ENCODE assay signal across 1 cellular context in genomic region chr3:9731206-9732079, GRCh38.
TF ChIP-seq lines count a peak whose summit lies in the region.

Gene BRPF1, plus strand, starts transcription at chr3:9731735. Its CDS starts 2,406 bp downstream, at chr3:9734141.

TF ChIP-seq in HepG2, 621 proteins besides CTCF, POLR2A, EP300 and RAD21 (continued from another document and continues in another):
- TF ChIP-seq ZNF607 (CRISPR knock-in tag; IDR thresholded peaks at IDR 0.05; ENCODE audit: borderline replicate concordance) (peak; percentile 33; the same call in 1 of the 2 replicates), ATF7 (IDR thresholded peaks at IDR 0.05) (no peak), ATF7 (CRISPR knock-in tag; IDR thresholded peaks at IDR 0.05) (0 out of 2 replicates have a peak, but pooled peaks have one; percentile 38), MIER2 (CRISPR knock-in tag; IDR thresholded peaks at IDR 0.05) (no peak), SSRP1 (CRISPR knock-in tag; IDR thresholded peaks at IDR 0.05) (no peak), ZSCAN29 (CRISPR knock-in tag; conservative IDR thresholded peaks at IDR 0.05) (no peak), JUND (CRISPR knock-in tag; IDR thresholded peaks at IDR 0.05) (no peak), ZMYM2 (CRISPR knock-in tag; IDR thresholded peaks at IDR 0.05) (peak; percentile 71), TBL1XR1 (IDR thresholded peaks at IDR 0.05; ENCODE audit: borderline replicate concordance, low read length, partially characterized antibody) (no peak), ZBTB38 (CRISPR knock-in tag; IDR thresholded peaks at IDR 0.05) (peak; percentile 55; the same call in 1 of the 2 replicates), DDIT3 (CRISPR knock-in tag; IDR thresholded peaks at IDR 0.05) (no peak), PAXIP1 (CRISPR knock-in tag; conservative IDR thresholded peaks at IDR 0.05) (peak; percentile 56), SMARCC2 (IDR thresholded peaks at IDR 0.05) (no peak), ZBTB40 (IDR thresholded peaks at IDR 0.05) (no peak), ZBTB40 (CRISPR knock-in tag; IDR thresholded peaks at IDR 0.05) (peak; percentile 75; the same call in 1 of the 2 replicates), HNRNPK (IDR thresholded peaks at IDR 0.05; ENCODE audit: low read depth, low read length, poor library complexity, severe bottlenecking) (peak; percentile 91), HOXA7 (CRISPR knock-in tag; IDR thresholded peaks at IDR 0.05) (no peak), ZFP90 (CRISPR knock-in tag; IDR thresholded peaks at IDR 0.05; ENCODE audit: borderline replicate concordance) (peak; percentile 69; the same call in 1 of the 2 replicates), CHCHD3 (CRISPR knock-in tag; IDR thresholded peaks at IDR 0.05) (0 out of 2 replicates have a peak, but pooled peaks have one; percentile 42), THAP7 (CRISPR knock-in tag; IDR thresholded peaks at IDR 0.05) (no peak), NONO (IDR thresholded peaks at IDR 0.05) (no peak), NONO (CRISPR knock-in tag; conservative IDR thresholded peaks at IDR 0.05) (peak; percentile 86), ZNF282 (IDR thresholded peaks at IDR 0.05; ENCODE audit: partially characterized antibody) (no peak), NR2C2 (CRISPR knock-in tag; IDR thresholded peaks at IDR 0.05; ENCODE audit: borderline replicate concordance) (peak; percentile 60; the same call in 1 of the 2 replicates), CEBPZ (IDR thresholded peaks at IDR 0.05; ENCODE audit: low read length) (no peak), ZNF782 (CRISPR knock-in tag; IDR thresholded peaks at IDR 0.05; ENCODE audit: borderline replicate concordance) (no peak), MAF1 (CRISPR knock-in tag; IDR thresholded peaks at IDR 0.05; ENCODE audit: borderline replicate concordance) (no peak; the same call in 1 of the 2 replicates), FLYWCH1 (CRISPR knock-in tag; IDR thresholded peaks at IDR 0.05) (no peak), THAP11 (CRISPR knock-in tag; IDR thresholded peaks at IDR 0.05) (peak; percentile 84), JUNB (CRISPR knock-in tag; IDR thresholded peaks at IDR 0.05; ENCODE audit: borderline replicate concordance) (no peak), MED1 (CRISPR knock-in tag; IDR thresholded peaks at IDR 0.05) (0 out of 2 replicates have a peak, but pooled peaks have one; percentile 27), STAG1 (CRISPR knock-in tag; IDR thresholded peaks at IDR 0.05) (no peak), ZMYM4 (CRISPR knock-in tag; IDR thresholded peaks at IDR 0.05) (peak; percentile 58; the same call in 1 of the 2 replicates), AGO2 (optimal IDR thresholded peaks at IDR 0.05; ENCODE audit: low read depth, low read length) (no peak), PHF5A (CRISPR knock-in tag; IDR thresholded peaks at IDR 0.05; ENCODE audit: low read depth, unreplicated experiment) (peak; percentile 53), ATAD3A (CRISPR knock-in tag; IDR thresholded peaks at IDR 0.05) (no peak), ZNF672 (CRISPR knock-in tag; IDR thresholded peaks at IDR 0.05) (no peak), E2F1 (CRISPR knock-in tag; IDR thresholded peaks at IDR 0.05) (peak; percentile 64; the same call in 1 of the 2 replicates), DMAP1 (CRISPR knock-in tag; IDR thresholded peaks at IDR 0.05) (peak; percentile 60; the same call in 1 of the 2 replicates), ZNF574 (CRISPR knock-in tag; IDR thresholded peaks at IDR 0.05) (peak; percentile 75; the same call in 1 of the 2 replicates), BCL6 (CRISPR knock-in tag; IDR thresholded peaks at IDR 0.05) (no peak), SKI (IDR thresholded peaks at IDR 0.05; ENCODE audit: partially characterized antibody) (peak; percentile 92)
